Comparison of ENCODE assay signal across 12 cellular contexts in the genomic region with DNA sequence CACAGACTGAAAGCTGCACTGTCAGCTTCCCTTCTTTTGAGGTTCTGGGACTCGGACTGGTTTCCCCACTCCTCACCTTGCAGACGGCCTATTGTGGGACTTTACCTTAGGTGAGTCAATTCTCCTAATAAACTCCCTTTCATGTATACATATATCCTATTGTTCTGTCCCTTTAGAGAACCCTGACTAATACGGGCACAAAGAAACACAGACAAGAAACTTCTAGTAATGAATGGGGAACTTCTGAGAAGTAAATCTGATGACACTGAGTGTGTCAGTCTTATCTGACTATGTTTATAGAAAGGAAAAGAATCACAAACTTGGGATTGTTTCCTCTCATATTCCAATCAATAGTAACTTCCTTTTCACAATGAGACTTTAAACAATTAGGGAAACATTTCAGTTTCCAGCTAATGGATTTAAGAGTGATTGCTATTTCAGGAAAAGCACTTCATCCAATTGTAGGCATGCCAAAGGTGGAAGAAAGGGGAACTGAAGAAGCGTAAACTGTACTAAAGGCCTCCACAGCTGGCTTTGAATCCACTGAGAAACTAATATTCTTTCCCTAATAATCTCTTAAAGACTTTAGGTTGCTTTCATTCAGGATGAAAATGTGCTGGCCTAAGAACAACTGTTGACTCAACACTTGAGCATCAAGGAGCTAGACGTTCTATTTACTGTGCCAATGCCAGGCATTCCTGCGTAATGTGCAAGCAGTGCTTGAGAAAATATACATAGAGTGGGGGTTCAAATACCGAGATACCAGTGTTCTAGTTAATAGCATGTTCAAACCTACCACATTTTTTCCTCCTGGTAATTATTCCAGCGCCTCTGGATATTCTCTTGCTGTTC.
DNase-seq lines count a peak whose midpoint lies in the region; ATAC-seq and TF ChIP-seq lines count a peak whose summit lies in the region.
"Had no signal": no experiment of that assay in that cellular context is flagged by ENCODE, and none has a peak within 500 bp of the region (broad histone marks: within the 10 kb centered on the region; RNA-seq: fewer than 3 reads in every experiment).

No MANE protein-coding gene starts in this region.

- no peaks in the 10 kb centered on the region for H3K36me3 Mint-ChIP-seq in activated CD8-positive, alpha-beta T cell treated with anti-CD3 and anti-CD28 coated beads for 36 hours (ENCODE audit: low read depth)

- no peak overlapping the region for H3K27ac Mint-ChIP-seq in activated CD8-positive, alpha-beta T cell treated with anti-CD3 and anti-CD28 coated beads for 36 hours

- peak; percentile 92 for ATAC-seq in omental fat pad (ENCODE audit: low FRiP score)
- no peak for ATAC-seq in activated CD8-positive, alpha-beta T cell treated with anti-CD3 and anti-CD28 coated beads for 36 hours

- no peaks in the 10 kb centered on the region for H3K27me3 Mint-ChIP-seq in activated CD8-positive, alpha-beta T cell treated with anti-CD3 and anti-CD28 coated beads for 36 hours

- POLR2A ChIA-PET in activated CD8-positive, alpha-beta T cell treated with anti-CD3 and anti-CD28 coated beads for 36 hours (lab: Charles Lee): interaction anchor here (0.5 kb wide), 1 partner anchor 35 kb away, joined by 3 read pairs; no protein-coding TSS in a partner anchor

- H3K4me1 Mint-ChIP-seq in activated CD8-positive, alpha-beta T cell treated with anti-CD3 and anti-CD28 coated beads for 36 hours (ENCODE audit: low read depth): peaks cover 9% of the 10 kb centered on the region

- intact Hi-C loops in activated CD8-positive, alpha-beta T cell treated with anti-CD3 and anti-CD28 coated beads for 36 hours (cut with micrococcal nuclease): no loop called here

- no peak overlapping the region for H3K4me3 Mint-ChIP-seq in activated CD8-positive, alpha-beta T cell treated with anti-CD3 and anti-CD28 coated beads for 36 hours

- no peak overlapping the region for H3K4me3 ChIP-seq in epithelial cell of esophagus (ENCODE audit: low read length)

- no peaks in the 10 kb centered on the region for H3K9me3 Mint-ChIP-seq in activated CD8-positive, alpha-beta T cell treated with anti-CD3 and anti-CD28 coated beads for 36 hours

- TF ChIP-seq CTCF in epithelial cell of esophagus (IDR thresholded peaks at IDR 0.05; ENCODE audit: insufficient read depth, low read depth, low read length, missing control alignments): no peak
- no peak for TF ChIP-seq CTCF in omental fat pad (IDR thresholded peaks at IDR 0.05)
- no peak for TF ChIP-seq CTCF in activated CD8-positive, alpha-beta T cell treated with anti-CD3 and anti-CD28 coated beads for 36 hours (IDR thresholded peaks at IDR 0.05)

- DNase-seq in CD1c-positive myeloid dendritic cell (ENCODE audit: extremely low spot score) (peak; percentile 26), NCI-H460 (ENCODE audit: extremely low read depth, low read depth) (peak; percentile 83), epithelial cell of esophagus (ENCODE audit: low read depth) (peak; percentile 95), omental fat pad (ENCODE audit: low spot score) (no peak), germinal center (ENCODE audit: low spot score) (no peak), NCI-H1694 (lab: John Stamatoyannopoulos, UW) (no peak), NCI-H526 (lab: John Stamatoyannopoulos, UW) (no peak)
- no peak for DNase-seq in activated CD8-positive, alpha-beta T cell treated with anti-CD3 and anti-CD28 coated beads for 36 hours
- DNase-seq: activated CD8-positive, alpha-beta memory T cell treated with anti-CD3 and anti-CD28 coated beads, Interleukin-2, amount 50 U/mL, for 48 hours; DMS153; effector memory CD4-positive, alpha-beta T cell; NCI-H1105 treated with DMSO at 0.1 percent for 48 hours had no signal

- CTCF ChIA-PET in activated CD8-positive, alpha-beta T cell treated with anti-CD3 and anti-CD28 coated beads for 36 hours (lab: Charles Lee): no interaction called here

Comparison
In these comparisons a context has a peak if more than half of its experiments do, and no peak if none do; other contexts are left out.
1. DNase-seq: peak in CD1c-positive myeloid dendritic cell (single experiment), NCI-H460 (single experiment) and epithelial cell of esophagus (single experiment); none in omental fat pad (single experiment), germinal center (single experiment), NCI-H1694 (single experiment), activated CD8-positive, alpha-beta T cell treated with anti-CD3 and anti-CD28 coated beads for 36 hours (single experiment) and NCI-H526 (0 of 2).